ENCODE assay signal across 8 cellular contexts in the genomic region with DNA sequence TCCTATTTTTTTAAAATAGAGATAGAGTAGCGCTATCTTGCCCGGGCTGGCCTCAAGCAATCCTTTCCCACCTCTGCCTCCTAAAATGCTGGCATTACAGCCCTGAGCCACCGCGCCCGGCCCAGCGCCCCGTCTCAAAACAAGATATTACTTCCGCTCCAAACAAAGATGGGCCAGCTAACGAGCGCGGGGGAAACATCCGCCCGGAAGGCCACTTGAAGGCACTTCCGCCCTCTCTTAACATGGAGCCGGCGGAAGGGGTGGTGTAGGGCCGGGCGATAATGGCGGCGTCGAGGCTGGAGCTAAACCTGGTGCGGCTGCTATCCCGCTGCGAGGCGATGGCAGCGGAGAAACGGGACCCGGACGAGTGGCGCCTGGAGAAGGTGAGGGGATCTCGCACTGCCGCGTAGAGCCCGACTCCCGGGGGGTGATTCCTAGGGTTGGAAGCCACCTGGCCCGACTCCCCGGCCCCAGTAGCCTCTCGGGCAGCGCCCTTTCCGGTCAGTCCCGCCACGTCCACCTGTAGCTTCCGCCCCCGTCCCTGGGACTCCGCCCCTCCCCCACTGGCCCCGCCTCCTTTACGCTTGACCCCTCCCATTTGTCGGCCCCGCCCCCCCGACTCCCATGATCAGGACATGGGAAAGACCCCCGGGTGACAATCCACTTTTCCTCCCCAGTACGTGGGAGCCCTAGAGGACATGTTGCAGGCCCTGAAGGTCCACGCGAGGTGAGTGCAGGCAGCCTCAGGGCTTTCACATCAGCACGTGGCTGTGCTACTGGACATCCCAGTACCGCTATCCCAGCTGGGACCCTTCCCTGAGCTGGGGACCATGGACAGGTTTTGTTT. TPM values are rescaled to one million over a fixed set of nuclear protein-coding genes. Genes with fewer than 3 reads are reported as not detected.
A peak's percentile ranks its signal among the peaks of the same experiment; 100 is the strongest.
DNase-seq lines count a peak whose midpoint lies in the region; ATAC-seq and TF ChIP-seq lines count a peak whose summit lies in the region.

A gene with protein sequence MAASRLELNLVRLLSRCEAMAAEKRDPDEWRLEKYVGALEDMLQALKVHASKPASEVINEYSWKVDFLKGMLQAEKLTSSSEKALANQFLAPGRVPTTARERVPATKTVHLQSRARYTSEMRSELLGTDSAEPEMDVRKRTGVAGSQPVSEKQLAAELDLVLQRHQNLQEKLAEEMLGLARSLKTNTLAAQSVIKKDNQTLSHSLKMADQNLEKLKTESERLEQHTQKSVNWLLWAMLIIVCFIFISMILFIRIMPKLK (plus strand): TSS at position 233 of the 847 bp plus-strand sequence. CDS start 49 bp downstream, at position 282.

- H3K27me3 Mint-ChIP-seq in nephron (ENCODE audit: low read depth), result no peaks in the 10 kb centered on the region
- no peaks in the 10 kb centered on the region for H3K27me3 Mint-ChIP-seq in stimulated activated naive CD8-positive, alpha-beta T cell treated with anti-CD3 and anti-CD28 coated beads, Interleukin-15, Interleukin-2, amounts not matched to agents 100 ng/mL and 50 ng/mL, for 24 hours

- peak within 1 kb of the TSS; percentile 77 for H3K4me3 ChIP-seq in fibroblast of the aortic adventitia (ENCODE audit: low read depth, low read length)

- peak within 1 kb of the TSS; percentile 93 to 95 (median 95) for H3K4me3 Mint-ChIP-seq in nephron
- H3K4me3 Mint-ChIP-seq in stimulated activated naive CD8-positive, alpha-beta T cell treated with anti-CD3 and anti-CD28 coated beads, Interleukin-15, Interleukin-2, amounts not matched to agents 100 ng/mL and 50 ng/mL, for 24 hours, result peak within 1 kb of the TSS; percentile 89

- peak; percentile 61 for ATAC-seq in GM21786 (IDR thresholded peaks at IDR 0.05; ENCODE audit: unreplicated experiment)

- TF ChIP-seq CTCF in fibroblast of the aortic adventitia (IDR thresholded peaks at IDR 0.05; ENCODE audit: insufficient read depth, low read length) (no peak), nephron (IDR thresholded peaks at IDR 0.05; ENCODE audit: unreplicated experiment in 3 of 3) (no peak)

- H3K36me3 Mint-ChIP-seq in nephron (ENCODE audit: low read depth), result peaks cover 39% of the 10 kb centered on the region
- peaks cover 32% of the 10 kb centered on the region for H3K36me3 Mint-ChIP-seq in stimulated activated naive CD8-positive, alpha-beta T cell treated with anti-CD3 and anti-CD28 coated beads, Interleukin-15, Interleukin-2, amounts not matched to agents 100 ng/mL and 50 ng/mL, for 24 hours (ENCODE audit: low read depth)

- peak within 1 kb of the TSS; percentile 97 to 99 (median 98) for H3K27ac Mint-ChIP-seq in nephron
- peak within 1 kb of the TSS; percentile 93 for H3K27ac Mint-ChIP-seq in stimulated activated naive CD8-positive, alpha-beta T cell treated with anti-CD3 and anti-CD28 coated beads, Interleukin-15, Interleukin-2, amounts not matched to agents 100 ng/mL and 50 ng/mL, for 24 hours

- DNase-seq in DMS153 (lab: John Stamatoyannopoulos, UW) (peak; percentile 88), M059J (ENCODE audit: low read depth) (peak; percentile 88), SHP77 (lab: John Stamatoyannopoulos, UW) (peak; percentile 80 to 92), fibroblast of the aortic adventitia (ENCODE audit: low read depth) (peak; percentile 89)
- peak; percentile 83 for DNase-seq in activated effector memory CD4-positive, alpha-beta T cell treated with Interleukin-2 at 50 U/mL for 16 hours

- no peaks in the 10 kb centered on the region for H3K9me3 Mint-ChIP-seq in nephron
- H3K9me3 Mint-ChIP-seq in stimulated activated naive CD8-positive, alpha-beta T cell treated with anti-CD3 and anti-CD28 coated beads, Interleukin-15, Interleukin-2, amounts not matched to agents 100 ng/mL and 50 ng/mL, for 24 hours, result no peaks in the 10 kb centered on the region

- peaks cover 6% of the 10 kb centered on the region for H3K4me1 Mint-ChIP-seq in nephron
- peaks cover 26% of the 10 kb centered on the region for H3K4me1 Mint-ChIP-seq in stimulated activated naive CD8-positive, alpha-beta T cell treated with anti-CD3 and anti-CD28 coated beads, Interleukin-15, Interleukin-2, amounts not matched to agents 100 ng/mL and 50 ng/mL, for 24 hours (ENCODE audit: low read depth)

RNA-seq across cellular contexts. Expression of the gene that starts here (rescaled TPM):
- 17.9 and 18.1 TPM in 2 replicates for total RNA-seq in M059J (2014; rRNA removed; shearing (Covaris generic))
- 23.8 and 27.8 TPM in 2 replicates for total RNA-seq in fibroblast of the aortic adventitia (ENCODE audit: low replicate concordance)

Comparison
In these comparisons a context has a peak if more than half of its experiments do, and no peak if none do; other contexts are left out.
1. Peak in every context shown above with its lines: DNase-seq, ATAC-seq and H3K4me3 ChIP-seq.